14 cellular contexts compared by ENCODE assay signal in the genomic region with DNA sequence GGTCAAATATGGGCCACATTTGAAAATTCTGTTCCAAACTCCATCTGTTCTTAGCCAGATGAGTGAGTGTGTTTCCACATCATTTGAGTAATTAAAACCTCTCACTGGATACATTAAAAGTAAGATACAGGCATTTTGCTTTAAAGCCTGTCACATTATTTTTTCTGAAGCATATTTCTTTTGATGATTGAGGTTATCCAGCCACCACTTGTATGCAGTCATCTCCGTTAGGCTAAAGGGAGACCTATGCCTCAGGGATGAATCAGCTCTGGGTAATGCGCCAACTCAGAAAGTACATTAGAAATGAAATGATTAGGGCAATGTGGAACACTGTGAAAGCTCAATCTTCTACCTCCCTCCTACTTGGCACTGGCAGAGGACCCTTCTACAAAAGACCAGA.
DNase-seq lines count a peak whose midpoint lies in the region; ATAC-seq and TF ChIP-seq lines count a peak whose summit lies in the region.
"Had no signal": no experiment of that assay in that cellular context is flagged by ENCODE, and none has a peak within 500 bp of the region (broad histone marks: within the 10 kb centered on the region; RNA-seq: fewer than 3 reads in every experiment).

No MANE protein-coding gene starts in this region.

- no peak overlapping the region for H3K9ac ChIP-seq in mammary epithelial cell (ENCODE audit: insufficient read depth, low read length)

- no peaks in the 10 kb centered on the region for H4K20me1 ChIP-seq in mammary epithelial cell (ENCODE audit: insufficient read depth, low read length)

- H3K27ac ChIP-seq in mammary epithelial cell (ENCODE audit: insufficient read depth, low read depth, low read length) (no peak overlapping the region), left lung (no peak overlapping the region), A673 (ENCODE audit: low read depth, low read length, poor library complexity, severe bottlenecking) (no peak overlapping the region)
- H3K27ac ChIP-seq: colonic mucosa had no signal

- dilution Hi-C loops in mammary epithelial cell (cut with HindIII; ENCODE audit: low sequenced_read_pairs) = no loop called here

- peak overlapping the region; percentile 37 for H3K4me2 ChIP-seq in mammary epithelial cell (ENCODE audit: insufficient read depth, low read depth, low read length)

- intact Hi-C loops in mammary epithelial cell (cut with micrococcal nuclease) = loop anchor here (10.0 kb wide), 1 partner anchor 105 kb away; no protein-coding TSS in a partner anchor
- intact Hi-C loops in left lung (cut with DNase I) = no loop called here
- intact Hi-C loops in A673 (cut with micrococcal nuclease; ENCODE audit: unreplicated experiment) = no loop called here

- H3K79me2 ChIP-seq in mammary epithelial cell (ENCODE audit: insufficient read depth, low read length) = no peaks in the 10 kb centered on the region

- ATAC-seq in left lung (peak; percentile 25), GM21447 (IDR thresholded peaks at IDR 0.05; ENCODE audit: unreplicated experiment) (no peak)
- ATAC-seq: Right ventricle myocardium inferior had no signal

- H3K9me3 ChIP-seq in mammary epithelial cell (replicated peaks; ENCODE audit: insufficient read depth, low read length) (no peaks in the 10 kb centered on the region), left lung (no peaks in the 10 kb centered on the region), A673 (ENCODE audit: low read depth, low read length, poor library complexity, severe bottlenecking) (no peaks in the 10 kb centered on the region)
- H3K9me3 ChIP-seq: colonic mucosa had no signal

- H2AFZ ChIP-seq in mammary epithelial cell (ENCODE audit: low read depth, low read length) = no peak overlapping the region

- BruUV-seq in mammary epithelial cell (replicated peaks; lab: Mats Ljungman, UMichigan) = no TSS peak
- no TSS peak for BruUV-seq in A673 (replicated peaks; lab: Mats Ljungman, UMichigan)

- CTCF ChIA-PET in BJ (lab: Yijun Ruan, JAX) = interaction anchor here (1.4 kb wide), 1 partner anchor 37 kb away, joined by 3 read pairs; no protein-coding TSS in a partner anchor
- CTCF ChIA-PET in mammary epithelial cell (lab: Charles Lee; ENCODE audit: low non-redundant PET) = interaction anchor here (0.6 to 0.7 kb wide), 2 partner anchors 13 to 901 kb away, joined by 4 to 8 read pairs; no protein-coding TSS in a partner anchor
- CTCF ChIA-PET in A673 (lab: Charles Lee) = no interaction called here

- in situ Hi-C loops in mammary epithelial cell (cut with MboI; ENCODE audit: low sequenced_read_pairs in 2 of 2) = no loop called here

- H3K4me1 ChIP-seq in mammary epithelial cell (ENCODE audit: insufficient read depth, low read length) (peaks cover 57% of the 10 kb centered on the region), left lung (no peaks in the 10 kb centered on the region), A673 (ENCODE audit: insufficient read depth, low read length, poor library complexity, severe bottlenecking) (peaks cover 19% of the 10 kb centered on the region)
- H3K4me1 ChIP-seq: colonic mucosa had no signal

- H3K36me3 ChIP-seq in BJ (ENCODE audit: control insufficient read depth, insufficient read depth, low read length) = no peaks in the 10 kb centered on the region
- H3K36me3 ChIP-seq in mammary epithelial cell (ENCODE audit: insufficient read depth, low read length) = no peaks in the 10 kb centered on the region
- no peaks in the 10 kb centered on the region for H3K36me3 ChIP-seq in left lung
- no peaks in the 10 kb centered on the region for H3K36me3 ChIP-seq in A673 (ENCODE audit: insufficient read depth, low read length, poor library complexity, severe bottlenecking)
- H3K36me3 ChIP-seq: colonic mucosa had no signal

- POLR2A ChIA-PET in BJ (lab: Charles Lee) (no interaction called here), A673 (lab: Charles Lee; ENCODE audit: low non-redundant PET) (no interaction called here)

- H3K27me3 ChIP-seq in BJ (ENCODE audit: control insufficient read depth, insufficient read depth, low read length) (no peaks in the 10 kb centered on the region; the same call in 1 of the 2 replicates), mammary epithelial cell (ENCODE audit: insufficient read depth, low read length) (no peaks in the 10 kb centered on the region), left lung (no peaks in the 10 kb centered on the region), A673 (replicated peaks; ENCODE audit: insufficient read depth, low read depth, low read length, poor library complexity) (no peaks in the 10 kb centered on the region)
- H3K27me3 ChIP-seq: colonic mucosa had no signal

- DNase-seq in BJ (ENCODE audit: low read depth) = peak; percentile 86
- DNase-seq in NCI-H1694 treated with DMSO at 0.1 percent for 48 hours (lab: John Stamatoyannopoulos, UW) = peak; percentile 69
- DNase-seq in mammary epithelial cell = peak; percentile 83
- no peak for DNase-seq in left lung
- DNase-seq in erythroblast (lab: John Stamatoyannopoulos, UW) = no peak
- DNase-seq in activated CD4-positive, alpha-beta T cell treated with anti-CD3 and anti-CD28 coated beads, Interleukin-2, amount 50 U/mL, for 4 hours = no peak
- DNase-seq in A673 (ENCODE audit: low spot score) = no peak
- DNase-seq: activated effector memory CD4-positive, alpha-beta T cell treated with anti-CD3 and anti-CD28 coated beads, Interleukin-2, amount 50 U/mL, for 16 hours; colonic mucosa; naive B cell; NCI-H2081 treated with DMSO at 0.1 percent for 48 hours; stimulated activated naive CD4-positive, alpha-beta T cell treated with Interleukin-2 at 50 U/mL for 16 hours had no signal

- TF ChIP-seq CTCF in BJ (IDR thresholded peaks at IDR 0.05; ENCODE audit: insufficient read depth, low read depth, low read length) = no peak
- no peak for TF ChIP-seq CTCF in mammary epithelial cell (conservative IDR thresholded peaks at IDR 0.05 in 1 of 2, IDR thresholded peaks at IDR 0.05 in 1 of 2; ENCODE audit: extremely low read depth in 1 of 2, insufficient read depth in 1 of 2, low read depth in 1 of 2, low read length in 2 of 2)
- TF ChIP-seq CTCF in left lung (IDR thresholded peaks at IDR 0.05) = no peak
- TF ChIP-seq CTCF in A673 (conservative IDR thresholded peaks at IDR 0.05; ENCODE audit: low read depth, low read length) = no peak

- TF ChIP-seq POLR2A in erythroblast (IDR thresholded peaks at IDR 0.05; ENCODE audit: low read length) = no peak

- 0% methylated on average over 2 of the region's 2 CpGs for WGBS in mammary epithelial cell (ENCODE audit: low coverage, missing lambda C conversion rate)

- H3K4me3 ChIP-seq in BJ (ENCODE audit: low read depth, low read length) (no peak overlapping the region), mammary epithelial cell (replicated peaks in 1 of 3; ENCODE audit: insufficient read depth in 1 of 3, low read depth in 2 of 3, low read length in 3 of 3) (no peak overlapping the region), left lung (no peak overlapping the region), A673 (ENCODE audit: low read depth, low read length, poor library complexity, severe bottlenecking) (no peak overlapping the region)
- H3K4me3 ChIP-seq: colonic mucosa had no signal

Comparison
In these comparisons a context has a peak if more than half of its experiments do, and no peak if none do; other contexts are left out.
1. DNase-seq: peak in BJ (single experiment), NCI-H1694 treated with DMSO at 0.1 percent for 48 hours (single experiment) and mammary epithelial cell (single experiment); none in left lung (0 of 2), erythroblast (0 of 2), activated CD4-positive, alpha-beta T cell treated with anti-CD3 and anti-CD28 coated beads, Interleukin-2, amount 50 U/mL, for 4 hours (0 of 2) and A673 (single experiment).